8 cellular contexts compared by ENCODE assay signal in genomic region chrX:53716328-53717088, GRCh38. TPM values are rescaled to one million over a fixed set of nuclear protein-coding genes. Genes with fewer than 3 reads are reported as not detected.
DNase-seq lines count a peak whose midpoint lies in the region; ATAC-seq and TF ChIP-seq lines count a peak whose summit lies in the region.

No MANE protein-coding gene starts in this region.

- DNase-seq in NOMO-1 treated with dmso at 0.1 percent for 144 hours (lab: John Stamatoyannopoulos, UW; ENCODE audit: unreplicated experiment) (peak; percentile 13), NCI-H2196 treated with DMSO at 0.1 percent for 48 hours (lab: John Stamatoyannopoulos, UW; ENCODE audit: unreplicated experiment) (no peak), left ventricle myocardium superior (no peak), mucosa of gallbladder (ENCODE audit: low spot score) (no peak)
- DNase-seq in activated naive CD4-positive, alpha-beta T cell treated with anti-CD3 and anti-CD28 coated beads for 36 hours, result peak; percentile 81
- peak; percentile 24 for DNase-seq in stimulated activated CD8-positive, alpha-beta memory T cell treated with anti-CD3 and anti-CD28 coated beads, Interleukin-4, amount 100 ng/mL, for 24 hours (ENCODE audit: low read depth)

- intact Hi-C loops in activated naive CD4-positive, alpha-beta T cell treated with anti-CD3 and anti-CD28 coated beads for 36 hours (cut with micrococcal nuclease), result loop anchor here (1.0 to 10.0 kb wide), 7 partner anchors 11 to 1446 kb away; partner anchors contain the start of genes PHF8 and TSPYL2
- intact Hi-C loops in left ventricle myocardium superior (cut with micrococcal nuclease), result no loop called here

- H3K27ac Mint-ChIP-seq in activated naive CD4-positive, alpha-beta T cell treated with anti-CD3 and anti-CD28 coated beads for 36 hours, result peak overlapping the region; percentile 94

- H3K36me3 Mint-ChIP-seq in activated naive CD4-positive, alpha-beta T cell treated with anti-CD3 and anti-CD28 coated beads for 36 hours (ENCODE audit: low read depth), result peaks cover 37% of the 10 kb centered on the region

- CTCF ChIA-PET in activated naive CD4-positive, alpha-beta T cell treated with anti-CD3 and anti-CD28 coated beads for 36 hours (lab: Charles Lee), result interaction anchor here (0.7 to 2.5 kb wide), 4 partner anchors 16 to 116 kb away, joined by 3 to 11 read pairs (median 5); partner anchors contain the start of gene HUWE1

- no peaks in the 10 kb centered on the region for H3K9me3 Mint-ChIP-seq in activated naive CD4-positive, alpha-beta T cell treated with anti-CD3 and anti-CD28 coated beads for 36 hours

- H3K27me3 Mint-ChIP-seq in activated naive CD4-positive, alpha-beta T cell treated with anti-CD3 and anti-CD28 coated beads for 36 hours (ENCODE audit: low read depth), result no peaks in the 10 kb centered on the region

- TF ChIP-seq POLR2A in GM19193 (IDR thresholded peaks at IDR 0.05; ENCODE audit: extremely low read depth, insufficient read depth, insufficient read length), result peak; percentile 7

- peaks cover 34% of the 10 kb centered on the region for H3K4me1 Mint-ChIP-seq in activated naive CD4-positive, alpha-beta T cell treated with anti-CD3 and anti-CD28 coated beads for 36 hours (ENCODE audit: low read depth)

- peak overlapping the region; percentile 85 for H3K4me3 Mint-ChIP-seq in activated naive CD4-positive, alpha-beta T cell treated with anti-CD3 and anti-CD28 coated beads for 36 hours

- ATAC-seq in GM19351 (IDR thresholded peaks at IDR 0.05; ENCODE audit: unreplicated experiment) (no peak), left ventricle myocardium superior (no peak)

RNA-seq across cellular contexts. Expression of gene HUWE1, which starts 30.0 kb away (rescaled TPM):
- 100 to 1,000 TPM; 596 to 603 TPM for total RNA-seq in activated naive CD4-positive, alpha-beta T cell treated with anti-CD3 and anti-CD28 coated beads for 36 hours
- total RNA-seq in left ventricle myocardium superior, result 119 TPM
- total RNA-seq in mucosa of gallbladder, result 193 TPM

Comparison
In these comparisons a context has a peak if more than half of its experiments do, and no peak if none do; other contexts are left out.
1. DNase-seq: peak in NOMO-1 treated with dmso at 0.1 percent for 144 hours (single experiment), activated naive CD4-positive, alpha-beta T cell treated with anti-CD3 and anti-CD28 coated beads for 36 hours (single experiment) and stimulated activated CD8-positive, alpha-beta memory T cell treated with anti-CD3 and anti-CD28 coated beads, Interleukin-4, amount 100 ng/mL, for 24 hours (single experiment); none in NCI-H2196 treated with DMSO at 0.1 percent for 48 hours (single experiment), left ventricle myocardium superior (single experiment) and mucosa of gallbladder (single experiment).